In genomic region chr5:135269224-135269623, GRCh38 we compare ENCODE assay signal across 18 cellular contexts.
DNase-seq lines count a peak whose midpoint lies in the region; ATAC-seq and TF ChIP-seq lines count a peak whose summit lies in the region.
"Had no signal": no experiment of that assay in that cellular context is flagged by ENCODE, and none has a peak within 500 bp of the region (broad histone marks: within the 10 kb centered on the region; RNA-seq: fewer than 3 reads in every experiment).

No MANE protein-coding gene starts in this region.

- no peak overlapping the region for H3K4me2 ChIP-seq in fibroblast of lung (ENCODE audit: extremely low read depth, insufficient read depth, low read length)

- H3K4me1 ChIP-seq in fibroblast of lung (ENCODE audit: control insufficient read depth, extremely low read depth, insufficient read depth, low read length) = peaks cover 24% of the 10 kb centered on the region
- H3K4me1 ChIP-seq: parathyroid adenoma had no signal

- H3K27ac Mint-ChIP-seq in osteocyte (ENCODE audit: unreplicated experiment) = peak overlapping the region; percentile 95
- H3K27ac Mint-ChIP-seq: activated naive CD8-positive, alpha-beta T cell treated with anti-CD3 and anti-CD28 coated beads, Interleukin-2, amount 50 U/mL, for 24 hours; activated T-cell treated with anti-CD3 and anti-CD28 coated beads, Interleukin-2, amount 50 U/mL, for 24 hours; CD4-positive, alpha-beta memory T cell; memory B cell had no signal

- H3K9me3 Mint-ChIP-seq in osteocyte (ENCODE audit: unreplicated experiment) = no peaks in the 10 kb centered on the region
- H3K9me3 Mint-ChIP-seq: activated naive CD8-positive, alpha-beta T cell treated with anti-CD3 and anti-CD28 coated beads, Interleukin-2, amount 50 U/mL, for 24 hours; activated T-cell treated with anti-CD3 and anti-CD28 coated beads, Interleukin-2, amount 50 U/mL, for 24 hours; memory B cell had no signal

- no peak for TF ChIP-seq CTCF in fibroblast of lung (conservative IDR thresholded peaks at IDR 0.05 in 1 of 2, IDR thresholded peaks at IDR 0.05 in 1 of 2; ENCODE audit: low read depth in 1 of 2, low read length in 2 of 2)
- no peak for TF ChIP-seq CTCF in osteocyte (IDR thresholded peaks at IDR 0.05)

- H3K4me3 ChIP-seq in SK-N-MC = peak overlapping the region; percentile 63
- H3K4me3 ChIP-seq in fibroblast of lung (replicated peaks in 1 of 4; ENCODE audit: control extremely low read depth in 1 of 4, insufficient read depth in 1 of 4, low read depth in 3 of 4, low read length in 4 of 4) = no peak overlapping the region

- H3K36me3 Mint-ChIP-seq in osteocyte (ENCODE audit: unreplicated experiment) = no peaks in the 10 kb centered on the region
- H3K36me3 Mint-ChIP-seq: CD4-positive, alpha-beta memory T cell; memory B cell had no signal

- H2AFZ ChIP-seq in fibroblast of lung (ENCODE audit: low read length) = no peak overlapping the region
- H2AFZ ChIP-seq: parathyroid adenoma had no signal

- H3K9ac ChIP-seq in SK-N-MC (ENCODE audit: insufficient read length) (peak overlapping the region; percentile 70), fibroblast of lung (ENCODE audit: insufficient read depth, low read length) (no peak overlapping the region)
- H3K9ac ChIP-seq: parathyroid adenoma had no signal

- H3K27me3 Mint-ChIP-seq in osteocyte (ENCODE audit: unreplicated experiment) = no peaks in the 10 kb centered on the region
- H3K27me3 Mint-ChIP-seq: activated T-cell treated with anti-CD3 and anti-CD28 coated beads, Interleukin-2, amount 50 U/mL, for 24 hours had no signal

- no peaks in the 10 kb centered on the region for H3K27me3 ChIP-seq in fibroblast of lung (ENCODE audit: control insufficient read depth, insufficient read depth, low read length)

- no peak for ATAC-seq in left ventricle myocardium superior
- ATAC-seq: activated naive CD8-positive, alpha-beta T cell treated with anti-CD3 and anti-CD28 coated beads, Interleukin-2, amount 50 U/mL, for 24 hours; Panc1 had no signal

- H3K9me3 ChIP-seq in SK-N-MC (ENCODE audit: low read depth, low read length) (no peaks in the 10 kb centered on the region), fibroblast of lung (ENCODE audit: control insufficient read depth, insufficient read depth, low read depth, low read length) (no peaks in the 10 kb centered on the region)

- H3K36me3 ChIP-seq in SK-N-MC (ENCODE audit: insufficient read depth, low read length) (no peaks in the 10 kb centered on the region), fibroblast of lung (ENCODE audit: control insufficient read depth, insufficient read depth, low read length) (no peaks in the 10 kb centered on the region)

- peaks cover 44% of the 10 kb centered on the region for H3K4me1 Mint-ChIP-seq in osteocyte (ENCODE audit: unreplicated experiment)
- H3K4me1 Mint-ChIP-seq: activated naive CD8-positive, alpha-beta T cell treated with anti-CD3 and anti-CD28 coated beads, Interleukin-2, amount 50 U/mL, for 24 hours; CD4-positive, alpha-beta memory T cell; memory B cell had no signal

- H3K27ac ChIP-seq in SK-N-MC (peak overlapping the region; percentile 92), fibroblast of lung (ENCODE audit: insufficient read depth, low read length) (peak overlapping the region; percentile 68)
- H3K27ac ChIP-seq: HL-60, parathyroid adenoma had no signal

- H4K20me1 ChIP-seq in fibroblast of lung (ENCODE audit: control insufficient read depth, extremely low read depth, insufficient read depth, low read length) = no peaks in the 10 kb centered on the region

- H3K79me2 ChIP-seq in fibroblast of lung (ENCODE audit: control insufficient read depth, insufficient read depth, low read length) = no peaks in the 10 kb centered on the region
- H3K79me2 ChIP-seq: parathyroid adenoma had no signal

- DNase-seq in SK-N-MC (ENCODE audit: low read depth, low spot score) (no peak), fibroblast of lung (ENCODE audit: low read depth in 2 of 2) (peak in 1 of 2 donors; percentile 46), osteocyte (ENCODE audit: extremely low spot score, unreplicated experiment) (no peak), RKO (ENCODE audit: low spot score) (no peak), NCI-H524 treated with DMSO at 0.1 percent for 48 hours (lab: John Stamatoyannopoulos, UW) (no peak), left ventricle myocardium superior (no peak), superior temporal gyrus (ENCODE audit: extremely low spot score) (no peak)
- DNase-seq: activated CD4-positive, alpha-beta T cell treated with anti-CD3 and anti-CD28 coated beads for 4 hours; activated naive CD8-positive, alpha-beta T cell treated with anti-CD3 and anti-CD28 coated beads, Interleukin-2, amount 50 U/mL, for 24 hours; activated T-cell treated with anti-CD3 and anti-CD28 coated beads, Interleukin-2, amount 50 U/mL, for 24 hours; CD4-positive, alpha-beta memory T cell; Karpas-422; NCI-H1930; T-helper 2 cell had no signal

- H3K4me3 Mint-ChIP-seq in osteocyte (ENCODE audit: unreplicated experiment) = peak overlapping the region; percentile 19
- H3K4me3 Mint-ChIP-seq: activated naive CD8-positive, alpha-beta T cell treated with anti-CD3 and anti-CD28 coated beads, Interleukin-2, amount 50 U/mL, for 24 hours; activated T-cell treated with anti-CD3 and anti-CD28 coated beads, Interleukin-2, amount 50 U/mL, for 24 hours; CD4-positive, alpha-beta memory T cell; memory B cell had no signal

- intact Hi-C loops in left ventricle myocardium superior (cut with micrococcal nuclease) = no loop called here
